ENCODE assay signal across 1 cellular context in the genomic region with DNA sequence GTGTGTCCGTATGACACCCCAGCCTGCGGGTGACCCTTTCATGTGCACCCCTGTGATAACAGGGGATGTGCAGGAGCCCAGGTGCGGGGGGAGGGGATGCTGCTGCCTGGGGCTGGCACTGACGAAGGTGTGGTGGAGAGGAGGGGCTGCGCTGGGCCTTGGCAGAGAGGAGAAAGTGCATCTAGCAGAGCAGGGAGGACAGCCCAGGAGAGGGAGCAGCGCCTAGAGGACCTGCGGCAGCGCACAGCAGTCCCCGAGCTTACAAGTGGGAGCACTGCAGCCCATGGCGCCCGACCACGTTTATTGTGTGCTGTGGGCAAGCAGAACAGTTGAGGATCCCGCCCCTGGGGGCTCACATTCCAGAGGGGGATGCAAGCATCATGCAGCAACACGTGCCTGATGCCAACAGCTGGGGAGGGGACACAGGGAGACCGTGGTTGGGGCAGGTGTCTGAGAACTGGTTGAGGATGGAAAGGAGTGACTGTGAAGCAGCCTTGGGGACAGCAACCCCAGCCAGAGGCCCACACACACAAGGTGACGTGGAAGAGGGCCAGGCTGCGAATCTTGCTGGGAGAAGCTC.
A peak's percentile ranks its signal among the peaks of the same experiment; 100 is the strongest.
TF ChIP-seq lines count a peak whose summit lies in the region.

No MANE protein-coding gene starts in this region.

TF ChIP-seq in K562, 482 proteins besides CTCF, POLR2A, EP300 and RAD21:
- TF ChIP-seq ZNF184 (CRISPR knock-in tag; IDR thresholded peaks at IDR 0.05) = no peak
- TF ChIP-seq CBX8 (IDR thresholded peaks at IDR 0.05; ENCODE audit: borderline replicate concordance, extremely low read depth, low read depth, low read length, poor library complexity, severe bottlenecking) = no peak
- TF ChIP-seq MEIS2 (IDR thresholded peaks at IDR 0.05; ENCODE audit: partially characterized antibody) = no peak
- TF ChIP-seq HDAC1 (IDR thresholded peaks at IDR 0.05) = no peak
- peak; percentile 79 for TF ChIP-seq ZNF263 (CRISPR knock-in tag; IDR thresholded peaks at IDR 0.05; ENCODE audit: borderline replicate concordance)
